9 cellular contexts compared by ENCODE assay signal in genomic region chr1:175204285-175204684, GRCh38. TPM values are rescaled to one million over a fixed set of nuclear protein-coding genes. Genes with fewer than 3 reads are reported as not detected.
DNase-seq lines count a peak whose midpoint lies in the region; ATAC-seq lines count a peak whose summit lies in the region.
"Had no signal": no experiment of that assay in that cellular context is flagged by ENCODE, and none has a peak within 500 bp of the region (broad histone marks: within the 10 kb centered on the region; RNA-seq: fewer than 3 reads in every experiment).

No MANE protein-coding gene starts in this region.

- no peak overlapping the region for H3K4me2 ChIP-seq in trophoblast cell (ENCODE audit: low read length)

- H3K14ac ChIP-seq in trophoblast cell (ENCODE audit: low read length), result no peak overlapping the region

- no peak overlapping the region for H3K4me3 Mint-ChIP-seq in T-helper 2 cell treated with Interferon-gamma antibody and Interleukin-4, amounts not matched to agents 5 μg/mL and 100 μg/mL, for 36 hours

- no peaks in the 10 kb centered on the region for H3K36me3 ChIP-seq in trophoblast cell (ENCODE audit: control insufficient read depth in 1 of 2, insufficient read depth in 2 of 2, low read length in 2 of 2)
- H3K36me3 ChIP-seq: uterus had no signal

- no peak overlapping the region for H4K91ac ChIP-seq in trophoblast cell (ENCODE audit: low read depth, low read length)

- H3K23ac ChIP-seq in trophoblast cell (ENCODE audit: low read length), result no peak overlapping the region

- H3K27me3 Mint-ChIP-seq in T-helper 2 cell treated with Interferon-gamma antibody and Interleukin-4, amounts not matched to agents 5 μg/mL and 100 μg/mL, for 36 hours (ENCODE audit: low read depth), result peaks cover 1% of the 10 kb centered on the region

- no peaks in the 10 kb centered on the region for H3K27me3 ChIP-seq in trophoblast cell (ENCODE audit: insufficient read depth, low read length)
- H3K27me3 ChIP-seq: uterus had no signal

- peak overlapping the region; percentile 41 for H2AK5ac ChIP-seq in trophoblast cell (ENCODE audit: low read length)

- ATAC-seq in GM21717 (IDR thresholded peaks at IDR 0.05; ENCODE audit: unreplicated experiment) (peak; percentile 80), HG03520 (IDR thresholded peaks at IDR 0.05; ENCODE audit: unreplicated experiment) (peak; percentile 51)

- peak overlapping the region; percentile 55 for H2BK120ac ChIP-seq in trophoblast cell (ENCODE audit: insufficient read depth, low read length, poor library complexity)

- H3K4me3 ChIP-seq in trophoblast cell (ENCODE audit: low read depth, low read length), result no peak overlapping the region
- H3K4me3 ChIP-seq: uterus had no signal

- no peak overlapping the region for H4K8ac ChIP-seq in trophoblast cell (ENCODE audit: low read depth, low read length)

- no peak overlapping the region for H3K4ac ChIP-seq in trophoblast cell (ENCODE audit: low read depth, low read length)

- WGBS in trophoblast cell (ENCODE audit: extremely low coverage, insufficient coverage, insufficient read length), result no CpG with 5 or more reads among the region's 2 CpGs

- H3K79me2 ChIP-seq in trophoblast cell (ENCODE audit: control insufficient read depth, insufficient read depth, low read length, poor library complexity), result no peaks in the 10 kb centered on the region

- no peak overlapping the region for H2BK5ac ChIP-seq in trophoblast cell (ENCODE audit: low read depth, low read length, poor library complexity)

- no peak for DNase-seq in T-helper 2 cell treated with Interferon-gamma antibody and Interleukin-4, amounts not matched to agents 5 μg/mL and 100 μg/mL, for 36 hours (ENCODE audit: low spot score)
- DNase-seq in T-helper 2 cell (no peak), trophoblast cell (no peak), NCI-H187 (lab: John Stamatoyannopoulos, UW) (no peak), iPS-NIHi7 (ENCODE audit: extremely low spot score) (no peak), GM19240 (ENCODE audit: insufficient read length, low spot score) (no peak)
- DNase-seq: uterus had no signal

- H3K27ac ChIP-seq in trophoblast cell (ENCODE audit: low read depth, low read length), result no peak overlapping the region
- H3K27ac ChIP-seq: uterus had no signal

- H3K36me3 Mint-ChIP-seq in T-helper 2 cell treated with Interferon-gamma antibody and Interleukin-4, amounts not matched to agents 5 μg/mL and 100 μg/mL, for 36 hours (ENCODE audit: low read depth), result peaks cover 2% of the 10 kb centered on the region

- H3K9me3 Mint-ChIP-seq in T-helper 2 cell treated with Interferon-gamma antibody and Interleukin-4, amounts not matched to agents 5 μg/mL and 100 μg/mL, for 36 hours, result no peaks in the 10 kb centered on the region

- peaks cover 35% of the 10 kb centered on the region for H3K4me1 Mint-ChIP-seq in T-helper 2 cell treated with Interferon-gamma antibody and Interleukin-4, amounts not matched to agents 5 μg/mL and 100 μg/mL, for 36 hours (ENCODE audit: low read depth)

- peak overlapping the region; percentile 72 for H2BK12ac ChIP-seq in trophoblast cell (ENCODE audit: low read length)

- H2AFZ ChIP-seq in trophoblast cell (ENCODE audit: insufficient read depth, low read length, poor library complexity), result no peak overlapping the region

- H3K4me1 ChIP-seq in trophoblast cell (ENCODE audit: control insufficient read depth in 1 of 2, insufficient read depth in 2 of 2, low read length in 2 of 2), result peaks cover 14 to 19% of the 10 kb centered on the region in 2 experiments
- H3K4me1 ChIP-seq: uterus had no signal

- H3K27ac Mint-ChIP-seq in T-helper 2 cell treated with Interferon-gamma antibody and Interleukin-4, amounts not matched to agents 5 μg/mL and 100 μg/mL, for 36 hours, result peak overlapping the region; percentile 19

- peaks cover 15% of the 10 kb centered on the region for H3K79me1 ChIP-seq in trophoblast cell (ENCODE audit: low read length)

- H3K9me3 ChIP-seq in trophoblast cell (ENCODE audit: insufficient read depth, low read depth, low read length), result no peaks in the 10 kb centered on the region
- H3K9me3 ChIP-seq: uterus had no signal

- H3K18ac ChIP-seq in trophoblast cell (ENCODE audit: low read length), result no peak overlapping the region

- no peak overlapping the region for H3K9ac ChIP-seq in trophoblast cell (ENCODE audit: low read length)

- H4K12ac ChIP-seq in trophoblast cell (ENCODE audit: low read depth, low read length), result no peak overlapping the region

RNA-seq across cellular contexts. Expression of gene KIAA0040, which starts 11.7 kb away (rescaled TPM):
- 101 and 110 TPM in 2 replicates for polyA plus RNA-seq in trophoblast cell (2013)
